ENCODE assay signal across 14 cellular contexts in genomic region chr7:158586499-158587191, GRCh38. TPM values are rescaled to one million over a fixed set of nuclear protein-coding genes. Genes with fewer than 3 reads are reported as not detected.
DNase-seq lines count a peak whose midpoint lies in the region; ATAC-seq and TF ChIP-seq lines count a peak whose summit lies in the region.
"Had no signal": no experiment of that assay in that cellular context is flagged by ENCODE, and none has a peak within 500 bp of the region (broad histone marks: within the 10 kb centered on the region; RNA-seq: fewer than 3 reads in every experiment).

No MANE protein-coding gene starts in this region.

- H3K9me3 ChIP-seq in mucosa of descending colon (no peaks in the 10 kb centered on the region), suprapubic skin (no peaks in the 10 kb centered on the region)
- H3K9me3 ChIP-seq: gastroesophageal sphincter had no signal

- H3K27me3 ChIP-seq in suprapubic skin, result peaks cover 60% of the 10 kb centered on the region

- no peaks in the 10 kb centered on the region for H3K36me3 Mint-ChIP-seq in activated naive CD8-positive, alpha-beta T cell
- H3K36me3 Mint-ChIP-seq in activated naive CD8-positive, alpha-beta T cell treated with anti-CD3 and anti-CD28 coated beads for 36 hours, result no peaks in the 10 kb centered on the region
- H3K36me3 Mint-ChIP-seq in brain, result peaks cover 17% of the 10 kb centered on the region

- H3K4me1 ChIP-seq in mucosa of descending colon (ENCODE audit: low read depth) (peaks cover 27% of the 10 kb centered on the region), suprapubic skin (peaks cover 27% of the 10 kb centered on the region)

- intact Hi-C loops in mucosa of descending colon (cut with DNase I, micrococcal nuclease), result no loop called here

- no peak overlapping the region for H3K27ac Mint-ChIP-seq in activated naive CD8-positive, alpha-beta T cell
- H3K27ac Mint-ChIP-seq in activated naive CD8-positive, alpha-beta T cell treated with anti-CD3 and anti-CD28 coated beads for 36 hours, result no peak overlapping the region
- peak overlapping the region in 3 of 5 experiments; percentile 45 to 93 (median 60) for H3K27ac Mint-ChIP-seq in brain
- H3K27ac Mint-ChIP-seq: activated naive CD4-positive, alpha-beta T cell treated with anti-CD3 and anti-CD28 coated beads for 36 hours; dendritic cell treated with granulocyte-macrophage colony-stimulating factor and Interleukin-4, amounts not matched to agents 40 ng/mL and 50 ng/mL, for 4 days; T-helper 1 cell treated with Interleukin-12 subunit alpha and Interleukin-12 subunit beta and Interleukin-4 antibody, amounts not matched to agents 30 μg/mL and 1 μg/mL, for 36 hours had no signal

- H3K9me3 Mint-ChIP-seq in activated naive CD8-positive, alpha-beta T cell (ENCODE audit: low read depth), result no peaks in the 10 kb centered on the region
- H3K9me3 Mint-ChIP-seq in activated naive CD8-positive, alpha-beta T cell treated with anti-CD3 and anti-CD28 coated beads for 36 hours, result no peaks in the 10 kb centered on the region
- peaks cover 0 to 32% (median 10%) of the 10 kb centered on the region in 5 experiments for H3K9me3 Mint-ChIP-seq in brain
- H3K9me3 Mint-ChIP-seq: activated naive CD4-positive, alpha-beta T cell treated with anti-CD3 and anti-CD28 coated beads for 36 hours; dendritic cell treated with granulocyte-macrophage colony-stimulating factor and Interleukin-4, amounts not matched to agents 40 ng/mL and 50 ng/mL, for 4 days had no signal

- TF ChIP-seq POLR2A in suprapubic skin (IDR thresholded peaks at IDR 0.05), result no peak

- H3K4me1 Mint-ChIP-seq in activated naive CD8-positive, alpha-beta T cell (ENCODE audit: low read depth), result peaks cover 14% of the 10 kb centered on the region
- peaks cover 3% of the 10 kb centered on the region for H3K4me1 Mint-ChIP-seq in activated naive CD8-positive, alpha-beta T cell treated with anti-CD3 and anti-CD28 coated beads for 36 hours
- H3K4me1 Mint-ChIP-seq in brain, result peaks cover 42% of the 10 kb centered on the region

- WGBS in suprapubic skin, result 2% methylated on average over 28 of the region's 65 CpGs

- no peak for TF ChIP-seq EP300 in suprapubic skin (IDR thresholded peaks at IDR 0.05)

- no peak for DNase-seq in activated naive CD8-positive, alpha-beta T cell treated with anti-CD3 and anti-CD28 coated beads for 36 hours
- DNase-seq in mucosa of descending colon (peak in 2 of 3 donors; percentile 23 to 38), suprapubic skin (ENCODE audit: low spot score in 2 of 2) (no peak), superior temporal gyrus (ENCODE audit: extremely low spot score) (no peak), ecto neural progenitor cell (ENCODE audit: low spot score) (no peak)
- DNase-seq: activated CD4-positive, alpha-beta T cell treated with anti-CD3 and anti-CD28 coated beads, Interleukin-2, amount 50 U/mL, for 4 hours; activated naive CD4-positive, alpha-beta T cell treated with anti-CD3 and anti-CD28 coated beads for 36 hours; NCI-H1048 had no signal

- H3K4me3 Mint-ChIP-seq in activated naive CD8-positive, alpha-beta T cell, result peak overlapping the region; percentile 74
- no peak overlapping the region for H3K4me3 Mint-ChIP-seq in activated naive CD8-positive, alpha-beta T cell treated with anti-CD3 and anti-CD28 coated beads for 36 hours
- peak overlapping the region; percentile 85 to 90 (median 86) for H3K4me3 Mint-ChIP-seq in brain
- H3K4me3 Mint-ChIP-seq: activated naive CD4-positive, alpha-beta T cell treated with anti-CD3 and anti-CD28 coated beads for 36 hours had no signal

- no peaks in the 10 kb centered on the region for H3K36me3 ChIP-seq in mucosa of descending colon (ENCODE audit: low read depth)
- H3K36me3 ChIP-seq in suprapubic skin, result no peaks in the 10 kb centered on the region
- H3K36me3 ChIP-seq: gastroesophageal sphincter had no signal

- H3K27ac ChIP-seq in suprapubic skin, result no peak overlapping the region
- H3K27ac ChIP-seq: gastroesophageal sphincter had no signal

- H3K4me3 ChIP-seq in mucosa of descending colon (no peak overlapping the region), suprapubic skin (peak overlapping the region; percentile 47)

- H3K27me3 Mint-ChIP-seq in activated naive CD8-positive, alpha-beta T cell, result peaks cover 36% of the 10 kb centered on the region
- peaks cover 63% of the 10 kb centered on the region for H3K27me3 Mint-ChIP-seq in activated naive CD8-positive, alpha-beta T cell treated with anti-CD3 and anti-CD28 coated beads for 36 hours
- H3K27me3 Mint-ChIP-seq in brain, result peaks cover 28% of the 10 kb centered on the region

- ATAC-seq in mucosa of descending colon (no peak), HG03457 (IDR thresholded peaks at IDR 0.05; ENCODE audit: unreplicated experiment) (no peak)

- no peak for TF ChIP-seq CTCF in brain (conservative IDR thresholded peaks at IDR 0.05)
- TF ChIP-seq CTCF in mucosa of descending colon (IDR thresholded peaks at IDR 0.05), result no peak
- no peak for TF ChIP-seq CTCF in suprapubic skin (IDR thresholded peaks at IDR 0.05)

RNA-seq across cellular contexts. Expression of gene PTPRN2, which starts 1.0 kb away (rescaled TPM):
- under 1 TPM; 0.72 to 0.74 TPM for total RNA-seq in activated naive CD8-positive, alpha-beta T cell treated with anti-CD3 and anti-CD28 coated beads for 36 hours
- polyA plus RNA-seq in brain (ENCODE audit: insufficient read depth, low read depth, low replicate concordance), result 130 TPM
- 10 to 100 TPM; 12.5 to 28.0 (median 26.2) TPM for total RNA-seq in mucosa of descending colon
- total RNA-seq in suprapubic skin, result 1 to 10 TPM in 3 of 4 donors, under 1 TPM in 1; 0.23 to 1.8 (median 1.3) TPM

Comparison
In these comparisons a context has a peak if more than half of its experiments do, and no peak if none do; other contexts are left out.
1. H3K27ac Mint-ChIP-seq: peak in brain (3 of 5); none in activated naive CD8-positive, alpha-beta T cell (single experiment) and activated naive CD8-positive, alpha-beta T cell treated with anti-CD3 and anti-CD28 coated beads for 36 hours (single experiment).
2. DNase-seq: peak in mucosa of descending colon (2 of 3); none in activated naive CD8-positive, alpha-beta T cell treated with anti-CD3 and anti-CD28 coated beads for 36 hours (single experiment), suprapubic skin (0 of 2), superior temporal gyrus (single experiment) and ecto neural progenitor cell (single experiment).
3. RNA of gene PTPRN2, which starts 1.0 kb away (total RNA-seq): 12.5 to 28.0 TPM in mucosa of descending colon; 0.23 to 1.8 TPM in suprapubic skin and 0.72 to 0.74 TPM in activated naive CD8-positive, alpha-beta T cell treated with anti-CD3 and anti-CD28 coated beads for 36 hours; every median in the first group is over 4 times any median in the second.